In the genomic region with DNA sequence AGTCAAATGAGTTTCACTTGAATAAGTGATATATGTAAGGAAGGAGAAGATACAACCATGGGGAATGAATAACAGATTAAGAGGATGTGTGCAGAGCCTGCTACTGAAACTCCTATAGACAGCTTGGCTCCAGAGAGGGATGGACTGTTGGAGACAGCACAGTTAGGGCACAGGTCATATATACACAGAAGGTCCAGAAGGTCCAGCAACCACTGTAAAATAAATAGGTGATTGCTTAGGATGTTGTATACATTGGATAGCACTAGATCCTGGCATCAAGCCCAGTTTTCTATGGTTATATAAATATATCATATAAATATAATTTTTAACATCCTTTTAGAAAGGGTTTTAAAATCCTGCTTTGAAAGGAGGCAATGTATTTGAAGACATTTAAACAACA, we compare ENCODE assay signal across 16 cellular contexts. TPM values are rescaled to one million over a fixed set of nuclear protein-coding genes. Genes with fewer than 3 reads are reported as not detected.
DNase-seq lines count a peak whose midpoint lies in the region; ATAC-seq, FAIRE-seq and TF ChIP-seq lines count a peak whose summit lies in the region.
"Had no signal": no experiment of that assay in that cellular context is flagged by ENCODE, and none has a peak within 500 bp of the region (broad histone marks: within the 10 kb centered on the region; RNA-seq: fewer than 3 reads in every experiment).

No MANE protein-coding gene starts in this region.

- no peak for TF ChIP-seq CTCF in HEK293 (tag by site-specific recombination; IDR thresholded peaks at IDR 0.05)
- no peak for TF ChIP-seq CTCF in H9 (conservative IDR thresholded peaks at IDR 0.05)

- no peak overlapping the region for H2BK12ac ChIP-seq in H9 (ENCODE audit: insufficient read length, low read depth, low read length)

- no peak overlapping the region for H3K4ac ChIP-seq in H9 (ENCODE audit: low read depth, low read length)

- H4K20me1 ChIP-seq in H9 (ENCODE audit: control insufficient read depth, insufficient read depth, insufficient read length), result no peaks in the 10 kb centered on the region
- H4K20me1 ChIP-seq: BLaER1 had no signal

- H3K23me2 ChIP-seq in H9 (ENCODE audit: insufficient read length, low read depth, low read length, poor library complexity, severe bottlenecking), result no peaks in the 10 kb centered on the region

- H3K4me3 ChIP-seq in HEK293 (ENCODE audit: low read depth, low read length) (no peak overlapping the region), SK-N-MC (no peak overlapping the region), small intestine (ENCODE audit: low read depth in 1 of 2, low read length in 2 of 2) (no peak overlapping the region)
- H3K4me3 ChIP-seq: BLaER1, HAP-1 had no signal

- no peaks in the 10 kb centered on the region for H3K4me1 ChIP-seq in HEK293 (ENCODE audit: control insufficient read depth, insufficient read depth, low read length)
- H3K4me1 ChIP-seq in small intestine (ENCODE audit: control insufficient read depth in 2 of 2, insufficient read depth in 1 of 2, low read depth in 1 of 2, low read length in 1 of 2), result no peaks in the 10 kb centered on the region
- H3K4me1 ChIP-seq in H9 (ENCODE audit: insufficient read depth, low read length), result no peaks in the 10 kb centered on the region
- H3K4me1 ChIP-seq: BLaER1 had no signal

- H3K27ac ChIP-seq in HEK293 (ENCODE audit: extremely low read depth, low read depth, low read length) (no peak overlapping the region), SK-N-MC (peak overlapping the region; percentile 22), small intestine (ENCODE audit: low read depth in 1 of 2, low read length in 1 of 2) (no peak overlapping the region), H9 (ENCODE audit: insufficient read length, low read depth, low read length) (no peak overlapping the region)
- H3K27ac ChIP-seq: BLaER1 had no signal

- H4K8ac ChIP-seq in H9 (replicated peaks; ENCODE audit: insufficient read length, low read depth, low read length), result no peak overlapping the region

- no peak overlapping the region for H3K23ac ChIP-seq in H9 (ENCODE audit: insufficient read length, low read depth, low read length)

- H3K9me3 Mint-ChIP-seq in H9, result no peaks in the 10 kb centered on the region
- H3K9me3 Mint-ChIP-seq: CD4-positive, alpha-beta memory T cell had no signal

- H3K9me3 ChIP-seq in HEK293 (ENCODE audit: control insufficient read depth, insufficient read depth, low read depth, low read length), result no peaks in the 10 kb centered on the region
- H3K9me3 ChIP-seq in SK-N-MC (ENCODE audit: low read depth, low read length), result no peaks in the 10 kb centered on the region
- no peaks in the 10 kb centered on the region for H3K9me3 ChIP-seq in small intestine (ENCODE audit: control insufficient read depth, low read depth)
- no peaks in the 10 kb centered on the region for H3K9me3 ChIP-seq in H9 (ENCODE audit: control insufficient read depth, low read depth, low read length)
- H3K9me3 ChIP-seq: BLaER1, HAP-1 had no signal

- ATAC-seq in left colon, result peak; percentile 99

- H3K4me2 ChIP-seq in H9 (ENCODE audit: insufficient read depth, insufficient read length, low read length), result no peak overlapping the region
- H3K4me2 ChIP-seq: BLaER1 had no signal

- no peak overlapping the region for H4K5ac ChIP-seq in H9 (ENCODE audit: insufficient read length, low read depth, low read length)

- intact Hi-C loops in left colon (cut with DNase I, micrococcal nuclease), result no loop called here

- H3K79me2 ChIP-seq in H9 (ENCODE audit: insufficient read depth, low read length), result no peaks in the 10 kb centered on the region

- H2AFZ ChIP-seq in H9 (ENCODE audit: low read length), result no peak overlapping the region

- H2BK120ac ChIP-seq in H9 (ENCODE audit: low read depth, low read length, poor library complexity, severe bottlenecking), result no peak overlapping the region

- H3K36me3 Mint-ChIP-seq in H9 (ENCODE audit: insufficient read depth in 1 of 3, low read depth in 3 of 3), result no peaks in the 10 kb centered on the region; a peak in 1 of 7 replicates
- H3K36me3 Mint-ChIP-seq: CD14-positive monocyte; CD4-positive, alpha-beta memory T cell had no signal

- H3K9ac ChIP-seq in SK-N-MC (ENCODE audit: insufficient read length) (no peak overlapping the region), H9 (ENCODE audit: extremely low read depth, insufficient read length, low read length) (no peak overlapping the region)
- H3K9ac ChIP-seq: BLaER1 had no signal

- H3K27ac Mint-ChIP-seq in H9, result no peak overlapping the region
- H3K27ac Mint-ChIP-seq: CD14-positive monocyte; CD4-positive, alpha-beta memory T cell had no signal

- no peak overlapping the region for H3K18ac ChIP-seq in H9 (ENCODE audit: insufficient read length, low read depth, low read length)

- no peak overlapping the region for H3K14ac ChIP-seq in H9 (ENCODE audit: insufficient read depth, low read length)

- DNase-seq in SK-N-MC (ENCODE audit: low read depth, low spot score) (no peak), left colon (no peak), small intestine (peak; percentile 8), NCI-H187 treated with DMSO at 0.1 percent for 48 hours (lab: John Stamatoyannopoulos, UW) (no peak), H9 (no peak)
- no peak for DNase-seq in activated effector memory CD4-positive, alpha-beta T cell treated with Interleukin-2 at 50 U/mL for 16 hours
- DNase-seq: 8988T; CD4-positive, alpha-beta memory T cell; DMS153; DMS79 treated with DMSO at 0.1 percent for 48 hours; GF-D8 had no signal

- no peak overlapping the region for H3T11ph ChIP-seq in H9 (ENCODE audit: low read length)

- POLR2A ChIA-PET in HEK293 (lab: Yijun Ruan, JAX), result no interaction called here

- no peak overlapping the region for H2BK15ac ChIP-seq in H9 (ENCODE audit: low read depth, low read length)

- CTCF ChIA-PET in HEK293 (lab: Yijun Ruan, JAX), result interaction anchor here (0.9 to 1.6 kb wide), 3 partner anchors 13 to 156 kb away, joined by 3 to 6 read pairs (median 3); no protein-coding TSS in a partner anchor

- H3K4me1 Mint-ChIP-seq in H9, result peaks cover 6 to 8% of the 10 kb centered on the region in 2 experiments; a peak in 3 of 4 replicates
- H3K4me1 Mint-ChIP-seq: CD14-positive monocyte; CD4-positive, alpha-beta memory T cell had no signal

- H4K91ac ChIP-seq in H9 (ENCODE audit: insufficient read length, low read depth, low read length), result no peak overlapping the region

- H3K27me3 ChIP-seq in small intestine (ENCODE audit: control insufficient read depth in 2 of 2, insufficient read depth in 2 of 2, low read length in 2 of 2) (no peaks in the 10 kb centered on the region), H9 (ENCODE audit: insufficient read depth, low read length) (no peaks in the 10 kb centered on the region)
- H3K27me3 ChIP-seq: BLaER1 had no signal

- H3K56ac ChIP-seq in H9 (ENCODE audit: insufficient read length, low read depth, low read length), result no peak overlapping the region

- no peak for FAIRE-seq in small intestine (lab: Jason Lieb, UNC)
- FAIRE-seq: H1 had no signal

- H3K36me3 ChIP-seq in HEK293 (ENCODE audit: control insufficient read depth in 2 of 2, insufficient read depth in 1 of 2, low read length in 2 of 2), result no peaks in the 10 kb centered on the region
- no peaks in the 10 kb centered on the region for H3K36me3 ChIP-seq in SK-N-MC (ENCODE audit: insufficient read depth, low read length)
- no peaks in the 10 kb centered on the region for H3K36me3 ChIP-seq in small intestine (ENCODE audit: control insufficient read depth in 2 of 2, insufficient read depth in 2 of 2, low read length in 2 of 2)
- H3K36me3 ChIP-seq: BLaER1, HAP-1 had no signal

- H2BK20ac ChIP-seq in H9 (ENCODE audit: low read depth, low read length, poor library complexity, severe bottlenecking), result no peak overlapping the region

- no peaks in the 10 kb centered on the region for H3K79me1 ChIP-seq in H9 (ENCODE audit: insufficient read depth, low read depth, low read length, poor library complexity, severe bottlenecking)

- H3K4me3 Mint-ChIP-seq in H9, result no peak overlapping the region
- H3K4me3 Mint-ChIP-seq: CD14-positive monocyte; CD4-positive, alpha-beta memory T cell had no signal

- H3K27me3 Mint-ChIP-seq in H9 (ENCODE audit: low read depth), result no peaks in the 10 kb centered on the region

- no peak overlapping the region for H2AK5ac ChIP-seq in H9 (ENCODE audit: insufficient read length, low read length)

- H2BK5ac ChIP-seq in H9 (ENCODE audit: insufficient read length, low read length), result no peak overlapping the region

TF ChIP-seq in HEK293, 187 proteins besides CTCF, POLR2A, EP300 and RAD21:
- no peak for TF ChIP-seq ZNF354C (tag by site-specific recombination; IDR thresholded peaks at IDR 0.05; ENCODE audit: borderline replicate concordance, low read depth)
- TF ChIP-seq, protein P1, sequence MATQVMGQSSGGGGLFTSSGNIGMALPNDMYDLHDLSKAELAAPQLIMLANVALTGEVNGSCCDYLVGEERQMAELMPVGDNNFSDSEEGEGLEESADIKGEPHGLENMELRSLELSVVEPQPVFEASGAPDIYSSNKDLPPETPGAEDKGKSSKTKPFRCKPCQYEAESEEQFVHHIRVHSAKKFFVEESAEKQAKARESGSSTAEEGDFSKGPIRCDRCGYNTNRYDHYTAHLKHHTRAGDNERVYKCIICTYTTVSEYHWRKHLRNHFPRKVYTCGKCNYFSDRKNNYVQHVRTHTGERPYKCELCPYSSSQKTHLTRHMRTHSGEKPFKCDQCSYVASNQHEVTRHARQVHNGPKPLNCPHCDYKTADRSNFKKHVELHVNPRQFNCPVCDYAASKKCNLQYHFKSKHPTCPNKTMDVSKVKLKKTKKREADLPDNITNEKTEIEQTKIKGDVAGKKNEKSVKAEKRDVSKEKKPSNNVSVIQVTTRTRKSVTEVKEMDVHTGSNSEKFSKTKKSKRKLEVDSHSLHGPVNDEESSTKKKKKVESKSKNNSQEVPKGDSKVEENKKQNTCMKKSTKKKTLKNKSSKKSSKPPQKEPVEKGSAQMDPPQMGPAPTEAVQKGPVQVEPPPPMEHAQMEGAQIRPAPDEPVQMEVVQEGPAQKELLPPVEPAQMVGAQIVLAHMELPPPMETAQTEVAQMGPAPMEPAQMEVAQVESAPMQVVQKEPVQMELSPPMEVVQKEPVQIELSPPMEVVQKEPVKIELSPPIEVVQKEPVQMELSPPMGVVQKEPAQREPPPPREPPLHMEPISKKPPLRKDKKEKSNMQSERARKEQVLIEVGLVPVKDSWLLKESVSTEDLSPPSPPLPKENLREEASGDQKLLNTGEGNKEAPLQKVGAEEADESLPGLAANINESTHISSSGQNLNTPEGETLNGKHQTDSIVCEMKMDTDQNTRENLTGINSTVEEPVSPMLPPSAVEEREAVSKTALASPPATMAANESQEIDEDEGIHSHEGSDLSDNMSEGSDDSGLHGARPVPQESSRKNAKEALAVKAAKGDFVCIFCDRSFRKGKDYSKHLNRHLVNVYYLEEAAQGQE (tag by site-specific recombination; IDR thresholded peaks at IDR 0.05), result 0 out of 2 replicates have a peak, but pooled peaks have one; percentile 31
TF ChIP-seq in HEK293: peak in this region for 1.

RNA-seq across cellular contexts. Expression of a gene that starts 20.9 kb away (rescaled TPM):
- total RNA-seq in left colon, result 1 to 10 TPM in 1 of 2 donors, under 1 TPM in 1; 0.40 to 1.3 TPM
- 1 to 10 TPM in 1 of 3 donors, under 1 TPM in 1, not detected in 1; 0.27 to 1.1 TPM for polyA plus RNA-seq in small intestine
- 2.3 TPM in 2 replicates for total RNA-seq in H9 (2021)
